In genomic region chr22:20472629-20473442, GRCh38 we compare ENCODE assay signal across 2 cellular contexts.
TF ChIP-seq lines count a peak whose summit lies in the region.

No MANE protein-coding gene starts in this region.

TF ChIP-seq in K562, 482 proteins besides CTCF, POLR2A, EP300 and RAD21 (continues in another document):
- peak; percentile 27 for TF ChIP-seq POLR2B (IDR thresholded peaks at IDR 0.05; ENCODE audit: low read depth, partially characterized antibody)
- no peak for TF ChIP-seq EWSR1 (IDR thresholded peaks at IDR 0.05; ENCODE audit: borderline replicate concordance, low read depth, partially characterized antibody)
- peak; percentile 89 to 98 for TF ChIP-seq RCOR1 (IDR thresholded peaks at IDR 0.05; ENCODE audit: borderline replicate concordance in 1 of 2, low read depth in 2 of 2, low read length in 2 of 2)
- no peak for TF ChIP-seq CREB3L1 (IDR thresholded peaks at IDR 0.05; ENCODE audit: borderline replicate concordance, low read depth)
- TF ChIP-seq RBBP5 (IDR thresholded peaks at IDR 0.05; ENCODE audit: borderline replicate concordance, insufficient read depth, low read length, poor library complexity, severe bottlenecking), result peak; percentile 21
- TF ChIP-seq IFI16 (CRISPR knock-in tag; IDR thresholded peaks at IDR 0.05), result no peak
- no peak for TF ChIP-seq ZNF583 (CRISPR knock-in tag; IDR thresholded peaks at IDR 0.05)
- peak; percentile 24 for TF ChIP-seq SMAD1 (IDR thresholded peaks at IDR 0.05; ENCODE audit: low read depth, low read length, partially characterized antibody)
- no peak for TF ChIP-seq ATF6 (CRISPR knock-in tag; IDR thresholded peaks at IDR 0.05)
- peak; percentile 94 for TF ChIP-seq HDAC2 (IDR thresholded peaks at IDR 0.05)
- 0 out of 2 replicates have a peak, but pooled peaks have one; percentile 65 for TF ChIP-seq MED1 (CRISPR knock-in tag; IDR thresholded peaks at IDR 0.05; ENCODE audit: borderline replicate concordance)
- TF ChIP-seq OTX1 (CRISPR knock-in tag; IDR thresholded peaks at IDR 0.05), result peak; percentile 21; the same call in 1 of the 2 replicates
- no peak for TF ChIP-seq FOXP4 (CRISPR knock-in tag; IDR thresholded peaks at IDR 0.05; ENCODE audit: borderline replicate concordance)
- 0 out of 2 replicates have a peak, but pooled peaks have one; percentile 14 for TF ChIP-seq DMBX1 (CRISPR knock-in tag; IDR thresholded peaks at IDR 0.05; ENCODE audit: borderline replicate concordance)
- no peak for TF ChIP-seq ZNF507 (tag; conservative IDR thresholded peaks at IDR 0.05)
- no peak for TF ChIP-seq ZBED1 (IDR thresholded peaks at IDR 0.05)
- no peak for TF ChIP-seq MEIS2 (IDR thresholded peaks at IDR 0.05; ENCODE audit: partially characterized antibody)

TF ChIP-seq in SK-N-SH, 30 proteins besides CTCF, POLR2A, EP300 and RAD21:
- TF ChIP-seq TAF1 (IDR thresholded peaks at IDR 0.05; ENCODE audit: borderline replicate concordance, low read depth, low read length), result no peak
